In genomic region chr1:65146908-65147423, GRCh38 we compare ENCODE assay signal across 8 cellular contexts. TPM values are rescaled to one million over a fixed set of nuclear protein-coding genes. Genes with fewer than 3 reads are reported as not detected.
DNase-seq lines count a peak whose midpoint lies in the region; ATAC-seq, FAIRE-seq and TF ChIP-seq lines count a peak whose summit lies in the region.

No MANE protein-coding gene starts in this region.

- H4K8ac ChIP-seq in mesendoderm (ENCODE audit: low read depth, low read length) = no peak overlapping the region

- H3K9me3 ChIP-seq in right atrium auricular region = no peaks in the 10 kb centered on the region

- H4K5ac ChIP-seq in mesendoderm (ENCODE audit: low read length) = no peak overlapping the region

- no peak overlapping the region for H3K4ac ChIP-seq in mesendoderm (ENCODE audit: low read depth, low read length)

- peak overlapping the region; percentile 89 for H3K56ac ChIP-seq in mesendoderm (ENCODE audit: low read length)

- no peak overlapping the region for H2AK5ac ChIP-seq in mesendoderm (ENCODE audit: low read length)

- no peaks in the 10 kb centered on the region for H3K79me1 ChIP-seq in mesendoderm (ENCODE audit: low read length)

- no peaks in the 10 kb centered on the region for H3K27me3 ChIP-seq in right atrium auricular region
- H3K27me3 ChIP-seq in mesendoderm (ENCODE audit: insufficient read depth, low read length, poor library complexity) = peaks cover 2% of the 10 kb centered on the region

- H3K27ac ChIP-seq in right atrium auricular region = peak overlapping the region; percentile 91 to 95
- no peak overlapping the region for H3K27ac ChIP-seq in mesendoderm (ENCODE audit: low read depth, low read length)

- in situ Hi-C loops in astrocyte of the spinal cord (cut with HindIII; ENCODE audit: low sequenced_read_pairs) = no loop called here

- TF ChIP-seq POLR2A in GM12892 (IDR thresholded peaks at IDR 0.05; ENCODE audit: low read depth, low read length) = no peak

- TF ChIP-seq CTCF in right atrium auricular region (IDR thresholded peaks at IDR 0.05) (no peak), astrocyte of the spinal cord (IDR thresholded peaks at IDR 0.05; ENCODE audit: low read depth, low read length) (no peak)

- H3K4me1 ChIP-seq in right atrium auricular region (peaks cover 0 to 20% of the 10 kb centered on the region in 2 donors), mesendoderm (ENCODE audit: control insufficient read depth, low read depth, low read length) (peaks cover 3% of the 10 kb centered on the region)

- H3K4me3 ChIP-seq in right atrium auricular region (peak overlapping the region; percentile 67 to 88), astrocyte of the spinal cord (ENCODE audit: low read depth, low read length) (peak overlapping the region; percentile 52), mesendoderm (ENCODE audit: low read length) (peak overlapping the region; percentile 46)

- DNase-seq in right atrium auricular region (ENCODE audit: low spot score) (no peak), left cardiac atrium (no peak), astrocyte of the spinal cord (ENCODE audit: low read depth, low spot score) (peak; percentile 29), mesendoderm (peak; percentile 37), NCI-H524 (lab: John Stamatoyannopoulos, UW) (no peak), activated gamma-delta T cell (lab: John Stamatoyannopoulos, UW) (no peak), GM12892 (ENCODE audit: insufficient read length) (no peak)

- H3K23ac ChIP-seq in mesendoderm (ENCODE audit: low read length) = no peak overlapping the region

- ATAC-seq in left cardiac atrium (no peak), GM21786 (IDR thresholded peaks at IDR 0.05; ENCODE audit: unreplicated experiment) (no peak)

- no peaks in the 10 kb centered on the region for H3K79me2 ChIP-seq in mesendoderm (ENCODE audit: control insufficient read depth, insufficient read depth, low read length)

- H2BK5ac ChIP-seq in mesendoderm (ENCODE audit: low read length) = no peak overlapping the region

- no CpG with 5 or more reads among the region's 20 CpGs for WGBS in mesendoderm (ENCODE audit: extremely low coverage, insufficient coverage, low lambda C conversion rate)

- H3K36me3 ChIP-seq in right atrium auricular region (no peaks in the 10 kb centered on the region), mesendoderm (ENCODE audit: control insufficient read depth, insufficient read depth, low read length) (no peaks in the 10 kb centered on the region)

- no peak overlapping the region for H3K18ac ChIP-seq in mesendoderm (ENCODE audit: low read length)

- intact Hi-C loops in left cardiac atrium (cut with DNase I) = loop anchor here in 1 of 2 donors (10.0 kb wide), 1 partner anchor 82 kb away; no protein-coding TSS in a partner anchor

- FAIRE-seq in GM12892 (lab: Jason Lieb, UNC) = no peak

- H2BK15ac ChIP-seq in mesendoderm (replicated peaks; ENCODE audit: low read depth) = no peak overlapping the region

- peak overlapping the region; percentile 67 for H3K9ac ChIP-seq in mesendoderm (ENCODE audit: low read length)

- no peak overlapping the region for H2BK120ac ChIP-seq in mesendoderm (ENCODE audit: low read depth, low read length)

- peak overlapping the region; percentile 52 for H3K4me2 ChIP-seq in mesendoderm (ENCODE audit: low read length)

RNA-seq across cellular contexts. Expression of gene AK4, which starts 1.0 kb away (rescaled TPM):
- total RNA-seq in right atrium auricular region (10 to 100 TPM; 59.7 to 80.9 TPM), left cardiac atrium (10 to 100 TPM; 79.7 to 81.3 TPM)
- polyA plus RNA-seq in mesendoderm (2013, experiment 1 of 2) = 73.7 TPM
- polyA plus RNA-seq in mesendoderm (2013, experiment 2 of 2) = 75.7 TPM
- polyA plus RNA-seq in GM12892 (2012; ENCODE audit: missing spikeins) = 157 TPM

Comparison
In these comparisons a context has a peak if more than half of its experiments do, and no peak if none do; other contexts are left out.
1. DNase-seq: peak in astrocyte of the spinal cord (single experiment) and mesendoderm (single experiment); none in right atrium auricular region (single experiment), left cardiac atrium (single experiment), NCI-H524 (0 of 2), activated gamma-delta T cell (single experiment) and GM12892 (single experiment).
2. Peak in every context shown above with its lines, with median percentiles within 50 percentile points of each other: H3K4me3 ChIP-seq.